ENCODE assay signal across 18 cellular contexts in the genomic region with DNA sequence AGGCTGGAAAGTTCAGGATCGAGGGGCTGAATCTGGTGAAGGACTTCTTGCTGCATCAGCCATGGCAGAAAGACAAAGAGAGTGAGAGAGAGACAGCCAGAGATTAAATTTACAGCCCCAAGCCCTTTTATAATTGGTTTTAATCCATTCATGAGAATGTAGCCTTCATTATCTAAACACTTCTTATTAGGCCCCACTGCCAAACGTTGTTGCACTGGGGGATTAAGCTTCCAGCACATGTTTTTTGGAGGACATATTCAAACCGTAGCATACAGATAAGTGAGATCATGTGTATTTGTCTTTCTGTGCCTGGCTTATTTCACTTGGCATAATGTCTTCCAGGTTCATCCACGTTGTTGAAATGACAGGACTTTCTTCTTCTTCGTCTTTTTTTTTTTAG.
DNase-seq lines count a peak whose midpoint lies in the region; ATAC-seq and TF ChIP-seq lines count a peak whose summit lies in the region.
"Had no signal": no experiment of that assay in that cellular context is flagged by ENCODE, and none has a peak within 500 bp of the region (broad histone marks: within the 10 kb centered on the region; RNA-seq: fewer than 3 reads in every experiment).

No MANE protein-coding gene starts in this region.

- H4K20me1 ChIP-seq in SK-N-SH (ENCODE audit: insufficient read depth) = no peaks in the 10 kb centered on the region
- H4K20me1 ChIP-seq in neural progenitor cell (ENCODE audit: low read depth) = no peaks in the 10 kb centered on the region

- H3K9me3 Mint-ChIP-seq in neural progenitor cell = no peaks in the 10 kb centered on the region
- H3K9me3 Mint-ChIP-seq: CD8-positive, alpha-beta memory T cell; H9 had no signal

- no TSS peak for BruUV-seq in A673 (replicated peaks; lab: Mats Ljungman, UMichigan)

- H3K36me3 ChIP-seq in A673 (ENCODE audit: insufficient read depth, low read length, poor library complexity, severe bottlenecking) (no peaks in the 10 kb centered on the region), HAP-1 (replicated peaks) (no peaks in the 10 kb centered on the region), SK-N-SH (replicated peaks in 1 of 2; ENCODE audit: control insufficient read depth in 1 of 2, insufficient read depth in 2 of 2, low read length in 1 of 2) (no peaks in the 10 kb centered on the region), neural progenitor cell (no peaks in the 10 kb centered on the region)
- H3K36me3 ChIP-seq: BE2C had no signal

- intact Hi-C loops in A673 (cut with micrococcal nuclease; ENCODE audit: unreplicated experiment) = no loop called here

- H3K27me3 ChIP-seq in A673 (replicated peaks; ENCODE audit: insufficient read depth, low read depth, low read length, poor library complexity) = no peaks in the 10 kb centered on the region
- no peaks in the 10 kb centered on the region for H3K27me3 ChIP-seq in HAP-1 (ENCODE audit: low read depth)
- H3K27me3 ChIP-seq in SK-N-SH (ENCODE audit: insufficient read depth) = no peaks in the 10 kb centered on the region
- no peaks in the 10 kb centered on the region for H3K27me3 ChIP-seq in neural progenitor cell
- H3K27me3 ChIP-seq: BE2C had no signal

- H2AFZ ChIP-seq in SK-N-SH (ENCODE audit: low read depth) (no peak overlapping the region), neural progenitor cell (replicated peaks) (no peak overlapping the region)

- H3K9me3 ChIP-seq in A673 (ENCODE audit: low read depth, low read length, poor library complexity, severe bottlenecking) = no peaks in the 10 kb centered on the region
- no peaks in the 10 kb centered on the region for H3K9me3 ChIP-seq in HAP-1
- no peaks in the 10 kb centered on the region for H3K9me3 ChIP-seq in SK-N-SH
- no peaks in the 10 kb centered on the region for H3K9me3 ChIP-seq in neural progenitor cell (ENCODE audit: low read depth)
- H3K9me3 ChIP-seq: BE2C had no signal

- POLR2A ChIA-PET in A673 (lab: Charles Lee; ENCODE audit: low non-redundant PET) (no interaction called here), SK-N-SH (lab: Yijun Ruan, JAX) (no interaction called here)

- 43% methylated on average over 5 of the region's 5 CpGs for WGBS in SK-N-SH (ENCODE audit: low lambda C conversion rate)

- H3K79me2 ChIP-seq in SK-N-SH (ENCODE audit: insufficient read depth) = no peaks in the 10 kb centered on the region
- no peaks in the 10 kb centered on the region for H3K79me2 ChIP-seq in neural progenitor cell (ENCODE audit: low read depth)

- CTCF ChIA-PET in A673 (lab: Charles Lee) (no interaction called here), SK-N-SH (lab: Yijun Ruan, JAX) (interaction anchor here (1.0 kb wide), 1 partner anchor 14 kb away, joined by 3 read pairs; no protein-coding TSS in a partner anchor)

- H3K4me1 ChIP-seq in A673 (ENCODE audit: insufficient read depth, low read length, poor library complexity, severe bottlenecking) (peaks cover 23% of the 10 kb centered on the region), HAP-1 (peaks cover 8% of the 10 kb centered on the region), SK-N-SH (ENCODE audit: control insufficient read depth in 1 of 2, insufficient read depth in 2 of 2, low read depth in 1 of 2, low read length in 1 of 2) (peaks cover 10 to 13% of the 10 kb centered on the region in 2 experiments; a peak in 3 of 4 replicates), neural progenitor cell (no peaks in the 10 kb centered on the region)
- H3K4me1 ChIP-seq: BE2C had no signal

- TF ChIP-seq RAD21 in SK-N-SH (IDR thresholded peaks at IDR 0.05; ENCODE audit: low read length) = no peak

- H3K9ac ChIP-seq in SK-N-SH (no peak overlapping the region), neural progenitor cell (no peak overlapping the region)

- no peaks in the 10 kb centered on the region for H3K9me2 ChIP-seq in SK-N-SH

- H3K4me2 ChIP-seq in SK-N-SH (no peak overlapping the region), neural progenitor cell (no peak overlapping the region)

- H3K4me1 Mint-ChIP-seq in neural progenitor cell = peaks cover 22% of the 10 kb centered on the region
- H3K4me1 Mint-ChIP-seq: CD4-positive, CD25-positive, alpha-beta regulatory T cell; CD8-positive, alpha-beta memory T cell had no signal

- H3F3A ChIP-seq in SK-N-SH (replicated peaks; ENCODE audit: insufficient read depth) (no peaks in the 10 kb centered on the region), neural progenitor cell (ENCODE audit: low read depth) (no peaks in the 10 kb centered on the region)

- H3K27ac ChIP-seq in A673 (ENCODE audit: low read depth, low read length, poor library complexity, severe bottlenecking) (no peak overlapping the region), SK-N-SH (ENCODE audit: low read depth in 2 of 2, low read length in 1 of 2) (peak overlapping the region in 1 of 2 experiments; percentile 20; a peak in 1 of 4 replicates), neural progenitor cell (no peak overlapping the region)
- H3K27ac ChIP-seq: HL-60 had no signal

- peak overlapping the region; percentile 77 for H3K27ac Mint-ChIP-seq in neural progenitor cell
- H3K27ac Mint-ChIP-seq: CD4-positive, CD25-positive, alpha-beta regulatory T cell; CD8-positive, alpha-beta memory T cell; H9 had no signal

- no peaks in the 10 kb centered on the region for H3K27me3 Mint-ChIP-seq in neural progenitor cell (ENCODE audit: insufficient read depth, low read depth)
- H3K27me3 Mint-ChIP-seq: CD4-positive, CD25-positive, alpha-beta regulatory T cell had no signal

- H3K4me3 ChIP-seq in A673 (ENCODE audit: low read depth, low read length, poor library complexity, severe bottlenecking) (no peak overlapping the region), HAP-1 (no peak overlapping the region), SK-N-SH (ENCODE audit: low read depth in 2 of 2, low read length in 1 of 2) (no peak overlapping the region), neural progenitor cell (no peak overlapping the region)

- DNase-seq in A673 (ENCODE audit: low spot score) (peak; percentile 35), HAP-1 (ENCODE audit: low spot score in 2 of 2) (peak; percentile 40 to 61), SK-N-SH (no peak), neural progenitor cell (ENCODE audit: low spot score) (no peak)
- DNase-seq in effector CD8-positive, alpha-beta T cell (lab: John Stamatoyannopoulos, UW) = no peak
- DNase-seq: ACHN; BE2C; C1 segment of cervical spinal cord; CD4-positive, CD25-positive, alpha-beta regulatory T cell; CD8-positive, alpha-beta memory T cell; COR-L47; DMS153; DMS79; GDM1; H9 had no signal

- no peaks in the 10 kb centered on the region for H3K36me3 Mint-ChIP-seq in neural progenitor cell
- H3K36me3 Mint-ChIP-seq: CD4-positive, CD25-positive, alpha-beta regulatory T cell; CD8-positive, alpha-beta memory T cell had no signal

- ATAC-seq in HG03457 (IDR thresholded peaks at IDR 0.05; ENCODE audit: unreplicated experiment) = no peak
- no peak for ATAC-seq in GM21576 (IDR thresholded peaks at IDR 0.05; ENCODE audit: unreplicated experiment)

- TF ChIP-seq CTCF in A673 (conservative IDR thresholded peaks at IDR 0.05; ENCODE audit: low read depth, low read length) (no peak), SK-N-SH (IDR thresholded peaks at IDR 0.05) (no peak), neural progenitor cell (IDR thresholded peaks at IDR 0.05) (no peak)

- peak in 1 of 2 experiments; percentile 81; a peak in 2 of 4 replicates for TF ChIP-seq EP300 in SK-N-SH (IDR thresholded peaks at IDR 0.05; ENCODE audit: borderline replicate concordance in 1 of 2, low read depth in 1 of 2, low read length in 1 of 2)

- H3K4me3 Mint-ChIP-seq in neural progenitor cell = no peak overlapping the region
- H3K4me3 Mint-ChIP-seq: CD4-positive, CD25-positive, alpha-beta regulatory T cell; CD8-positive, alpha-beta memory T cell; H9 had no signal

- in situ Hi-C loops in HAP-1 (cut with MboI; ENCODE audit: low sequenced_read_pairs) = no loop called here

TF ChIP-seq in SK-N-SH, 30 proteins besides CTCF, POLR2A, EP300 and RAD21 (continues in another document):
- peak; percentile 85 for TF ChIP-seq RCOR1 (IDR thresholded peaks at IDR 0.05; ENCODE audit: low read length)
- no peak for TF ChIP-seq ELF1 (IDR thresholded peaks at IDR 0.05)
- TF ChIP-seq FOSL2 (IDR thresholded peaks at IDR 0.05; ENCODE audit: borderline replicate concordance, low read depth) = no peak
- no peak for TF ChIP-seq GABPA (IDR thresholded peaks at IDR 0.05; ENCODE audit: low read depth)
- TF ChIP-seq TCF12 (IDR thresholded peaks at IDR 0.05) = peak; percentile 18; the same call in 1 of the 2 replicates
- no peak for TF ChIP-seq REST (IDR thresholded peaks at IDR 0.05; ENCODE audit: low read depth, low read length)
- TF ChIP-seq RXRA (IDR thresholded peaks at IDR 0.05; ENCODE audit: borderline replicate concordance, low read depth) = no peak
- TF ChIP-seq TEAD4 (IDR thresholded peaks at IDR 0.05; ENCODE audit: borderline replicate concordance, insufficient read depth) = no peak

Comparison
In these comparisons a context has a peak if more than half of its experiments do, and no peak if none do; other contexts are left out.
1. DNase-seq: peak in A673 (single experiment) and HAP-1 (2 of 2); none in SK-N-SH (single experiment), neural progenitor cell (single experiment) and effector CD8-positive, alpha-beta T cell (single experiment).